Comparison of ENCODE assay signal across 12 cellular contexts in the genomic region with DNA sequence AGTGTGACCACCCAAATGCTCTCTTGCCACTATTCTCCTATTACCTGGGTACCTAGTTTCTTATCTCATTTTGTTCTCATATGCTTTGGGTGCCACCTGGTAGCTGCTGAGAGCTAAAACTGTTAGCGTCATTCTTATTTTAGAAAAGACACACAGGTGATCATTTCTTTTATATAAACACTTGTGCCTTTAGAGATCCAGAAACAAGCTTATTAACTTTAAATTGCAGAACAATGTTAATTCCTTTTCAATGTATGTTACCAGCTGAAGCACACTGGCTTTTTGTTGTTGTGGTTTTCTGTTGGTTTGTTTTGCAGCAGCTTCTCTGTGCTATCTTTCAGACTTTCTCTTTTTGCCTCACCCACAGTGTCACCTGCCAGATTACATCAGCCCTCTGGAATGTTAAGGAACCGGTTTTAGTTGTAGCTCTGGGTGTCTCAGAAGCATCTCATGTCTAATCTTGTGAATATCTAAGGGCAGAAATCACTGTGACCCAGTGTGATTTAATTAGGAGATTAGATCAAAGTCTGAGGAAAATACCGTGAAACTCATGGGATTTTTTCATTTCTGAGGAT. TPM values are rescaled to one million over a fixed set of nuclear protein-coding genes. Genes with fewer than 3 reads are reported as not detected.
DNase-seq lines count a peak whose midpoint lies in the region; ATAC-seq and TF ChIP-seq lines count a peak whose summit lies in the region.
"Had no signal": no experiment of that assay in that cellular context is flagged by ENCODE, and none has a peak within 500 bp of the region (broad histone marks: within the 10 kb centered on the region; RNA-seq: fewer than 3 reads in every experiment).

No MANE protein-coding gene starts in this region.

- no peaks in the 10 kb centered on the region for H3K9me3 Mint-ChIP-seq in activated naive CD8-positive, alpha-beta T cell treated with anti-CD3 and anti-CD28 coated beads, Interleukin-2, amount 10 ng/mL, durations not matched to agents 7 days and 5 days
- no peaks in the 10 kb centered on the region for H3K9me3 Mint-ChIP-seq in activated naive CD8-positive, alpha-beta T cell treated with anti-CD3 and anti-CD28 coated beads, Interleukin-2, amount 50 U/mL, for 24 hours

- H3K27me3 ChIP-seq in effector memory CD4-positive, alpha-beta T cell (replicated peaks; ENCODE audit: control insufficient read depth, insufficient read depth, low read length, poor library complexity, severe bottlenecking), result no peaks in the 10 kb centered on the region

- H3K4me3 ChIP-seq in effector memory CD4-positive, alpha-beta T cell (ENCODE audit: insufficient read depth, low read depth, low read length, poor library complexity, severe bottlenecking), result no peak overlapping the region

- DNase-seq in activated naive CD8-positive, alpha-beta T cell treated with anti-CD3 and anti-CD28 coated beads, Interleukin-2, amount 10 ng/mL, durations not matched to agents 7 days and 5 days, result no peak
- DNase-seq in activated naive CD8-positive, alpha-beta T cell treated with anti-CD3 and anti-CD28 coated beads, Interleukin-2, amount 50 U/mL, for 24 hours, result no peak
- DNase-seq in RWPE1 (ENCODE audit: low spot score) (peak; percentile 78), iris pigment epithelial cell (ENCODE audit: low read depth) (peak; percentile 52), UCSD-AML1 (lab: John Stamatoyannopoulos, UW; ENCODE audit: unreplicated experiment) (no peak)
- DNase-seq in stimulated activated CD8-positive, alpha-beta memory T cell treated with anti-CD3 and anti-CD28 coated beads, Interleukin-4, amount 100 ng/mL, for 48 hours, result no peak
- no peak for DNase-seq in activated CD4-positive, CD25-positive, alpha-beta regulatory T cell treated with anti-CD3 and anti-CD28 coated beads, Interleukin-2, amount 50 U/mL, for 72 hours
- no peak for DNase-seq in effector memory CD4-positive, alpha-beta T cell
- DNase-seq: midbrain; stimulated activated naive CD8-positive, alpha-beta T cell treated with anti-CD3 and anti-CD28 coated beads, Interleukin-15, Interleukin-2, amounts not matched to agents 100 U/mL and 50 U/mL, for 24 hours had no signal

- H3K9me3 ChIP-seq in effector memory CD4-positive, alpha-beta T cell (ENCODE audit: control insufficient read depth, low read length), result no peaks in the 10 kb centered on the region

- no peak for TF ChIP-seq CTCF in RWPE1 (conservative IDR thresholded peaks at IDR 0.05; ENCODE audit: low read depth)

- H3K36me3 ChIP-seq in effector memory CD4-positive, alpha-beta T cell (ENCODE audit: control insufficient read depth, insufficient read depth, low read length), result no peaks in the 10 kb centered on the region

- POLR2A ChIA-PET in activated naive CD8-positive, alpha-beta T cell treated with anti-CD3 and anti-CD28 coated beads, Interleukin-2, amount 10 ng/mL, durations not matched to agents 7 days and 5 days (lab: Charles Lee), result interaction anchor here (0.5 kb wide), 1 partner anchor 380 kb away, joined by 3 read pairs; no protein-coding TSS in a partner anchor
- POLR2A ChIA-PET in RWPE1 (lab: Yijun Ruan, JAX; ENCODE audit: low non-redundant PET), result no interaction called here

- no peaks in the 10 kb centered on the region for H3K4me1 ChIP-seq in effector memory CD4-positive, alpha-beta T cell (ENCODE audit: control insufficient read depth, insufficient read depth, low read length, poor library complexity, severe bottlenecking)

- H3K4me1 Mint-ChIP-seq in activated naive CD8-positive, alpha-beta T cell treated with anti-CD3 and anti-CD28 coated beads, Interleukin-2, amount 10 ng/mL, durations not matched to agents 7 days and 5 days, result peaks cover 12% of the 10 kb centered on the region
- H3K4me1 Mint-ChIP-seq in activated naive CD8-positive, alpha-beta T cell treated with anti-CD3 and anti-CD28 coated beads, Interleukin-2, amount 50 U/mL, for 24 hours, result peaks cover 2% of the 10 kb centered on the region

- peak overlapping the region; percentile 69 for H3K4me3 Mint-ChIP-seq in activated naive CD8-positive, alpha-beta T cell treated with anti-CD3 and anti-CD28 coated beads, Interleukin-2, amount 10 ng/mL, durations not matched to agents 7 days and 5 days
- H3K4me3 Mint-ChIP-seq in activated naive CD8-positive, alpha-beta T cell treated with anti-CD3 and anti-CD28 coated beads, Interleukin-2, amount 50 U/mL, for 24 hours, result no peak overlapping the region
- H3K4me3 Mint-ChIP-seq: activated naive CD8-positive, alpha-beta T cell; B cell had no signal

- no peak for ATAC-seq in activated naive CD8-positive, alpha-beta T cell treated with anti-CD3 and anti-CD28 coated beads, Interleukin-2, amount 10 ng/mL, durations not matched to agents 7 days and 5 days (ENCODE audit: low read depth)
- no peak for ATAC-seq in activated naive CD8-positive, alpha-beta T cell treated with anti-CD3 and anti-CD28 coated beads, Interleukin-2, amount 50 U/mL, for 24 hours
- ATAC-seq: stimulated activated naive CD8-positive, alpha-beta T cell treated with anti-CD3 and anti-CD28 coated beads, Interleukin-15, Interleukin-2, amounts not matched to agents 100 U/mL and 50 U/mL, for 24 hours had no signal

- H3K27ac Mint-ChIP-seq in activated naive CD8-positive, alpha-beta T cell treated with anti-CD3 and anti-CD28 coated beads, Interleukin-2, amount 10 ng/mL, durations not matched to agents 7 days and 5 days, result peak overlapping the region; percentile 7
- no peak overlapping the region for H3K27ac Mint-ChIP-seq in activated naive CD8-positive, alpha-beta T cell treated with anti-CD3 and anti-CD28 coated beads, Interleukin-2, amount 50 U/mL, for 24 hours
- H3K27ac Mint-ChIP-seq: activated naive CD8-positive, alpha-beta T cell; B cell had no signal

- H3K36me3 Mint-ChIP-seq in activated naive CD8-positive, alpha-beta T cell treated with anti-CD3 and anti-CD28 coated beads, Interleukin-2, amount 10 ng/mL, durations not matched to agents 7 days and 5 days, result peaks cover 1% of the 10 kb centered on the region
- H3K36me3 Mint-ChIP-seq in activated naive CD8-positive, alpha-beta T cell treated with anti-CD3 and anti-CD28 coated beads, Interleukin-2, amount 50 U/mL, for 24 hours (ENCODE audit: low read depth), result peaks cover 81% of the 10 kb centered on the region

- H3K27me3 Mint-ChIP-seq in activated naive CD8-positive, alpha-beta T cell treated with anti-CD3 and anti-CD28 coated beads, Interleukin-2, amount 10 ng/mL, durations not matched to agents 7 days and 5 days, result peaks cover 3% of the 10 kb centered on the region
- no peaks in the 10 kb centered on the region for H3K27me3 Mint-ChIP-seq in activated naive CD8-positive, alpha-beta T cell treated with anti-CD3 and anti-CD28 coated beads, Interleukin-2, amount 50 U/mL, for 24 hours
- H3K27me3 Mint-ChIP-seq: activated naive CD8-positive, alpha-beta T cell had no signal

- CTCF ChIA-PET in RWPE1 (lab: Yijun Ruan, JAX), result interaction anchor here (0.6 to 0.8 kb wide), 3 partner anchors 17 to 43 kb away, joined by 3 to 5 read pairs (median 4); partner anchors contain the start of gene SLC19A2

- H3K27ac ChIP-seq in RWPE1, result no peak overlapping the region
- H3K27ac ChIP-seq in effector memory CD4-positive, alpha-beta T cell (ENCODE audit: insufficient read depth, low read length, poor library complexity, severe bottlenecking), result no peak overlapping the region

RNA-seq across cellular contexts. Expression of gene SLC19A2, which starts 43.4 kb away (rescaled TPM):
- total RNA-seq in activated naive CD8-positive, alpha-beta T cell treated with anti-CD3 and anti-CD28 coated beads, Interleukin-2, amount 10 ng/mL, durations not matched to agents 7 days and 5 days, result 1 to 10 TPM; 4.8 to 5.0 TPM

RNA-seq across cellular contexts. Expression of gene F5, which starts 57.1 kb away (rescaled TPM):
- total RNA-seq in activated naive CD8-positive, alpha-beta T cell treated with anti-CD3 and anti-CD28 coated beads, Interleukin-2, amount 10 ng/mL, durations not matched to agents 7 days and 5 days, result 1 to 10 TPM in 1 of 2 experiments, under 1 TPM in 1; 0.99 to 1.3 TPM

Comparison
In these comparisons a context has a peak if more than half of its experiments do, and no peak if none do; other contexts are left out.
1. DNase-seq: peak in RWPE1 (single experiment) and iris pigment epithelial cell (single experiment); none in activated naive CD8-positive, alpha-beta T cell treated with anti-CD3 and anti-CD28 coated beads, Interleukin-2, amount 10 ng/mL, durations not matched to agents 7 days and 5 days (single experiment), activated naive CD8-positive, alpha-beta T cell treated with anti-CD3 and anti-CD28 coated beads, Interleukin-2, amount 50 U/mL, for 24 hours (single experiment), stimulated activated CD8-positive, alpha-beta memory T cell treated with anti-CD3 and anti-CD28 coated beads, Interleukin-4, amount 100 ng/mL, for 48 hours (single experiment), activated CD4-positive, CD25-positive, alpha-beta regulatory T cell treated with anti-CD3 and anti-CD28 coated beads, Interleukin-2, amount 50 U/mL, for 72 hours (single experiment), UCSD-AML1 (single experiment) and effector memory CD4-positive, alpha-beta T cell (0 of 3).